ENCODE assay signal across 10 cellular contexts in the genomic region with DNA sequence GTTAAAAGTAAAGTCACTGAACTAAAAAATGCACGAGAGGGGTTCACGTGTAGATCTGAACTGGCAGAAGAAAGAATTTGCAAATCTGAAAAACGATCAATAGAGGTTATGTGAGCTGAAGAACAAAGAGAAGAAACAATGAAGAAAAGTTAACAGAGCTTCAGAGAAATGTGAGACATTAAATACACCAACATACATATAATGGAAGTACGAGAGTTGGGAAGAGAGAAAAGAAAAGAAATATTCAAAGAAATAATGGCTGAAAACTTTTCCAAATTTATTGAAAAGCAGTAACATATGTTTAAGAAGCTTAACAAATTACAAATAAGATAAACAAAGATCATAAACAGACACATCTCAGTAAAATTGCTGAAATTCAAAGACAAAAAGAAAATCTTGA.
"Had no signal": no experiment of that assay in that cellular context is flagged by ENCODE, and none has a peak within 500 bp of the region (broad histone marks: within the 10 kb centered on the region; RNA-seq: fewer than 3 reads in every experiment).

No MANE protein-coding gene starts in this region.

- H3K9ac ChIP-seq: GM23248 had no signal

- FAIRE-seq: H54 had no signal

- H2AFZ ChIP-seq: GM23248, GM23338 had no signal

- DNase-seq: GOT3, H7, H9, HCEC 1CT, HFFc6 had no signal

- H3K4me3 ChIP-seq: GM23248, GM23338, HAP-1 had no signal

- H3K27ac ChIP-seq: GM23248 had no signal

- H3K4me1 ChIP-seq: HAP-1 had no signal

- ATAC-seq: GM23338, HCT116 had no signal

- H3K4me2 ChIP-seq: GM23338 had no signal

- H3K9me3 ChIP-seq: HAP-1 had no signal
